ENCODE assay signal across 16 cellular contexts in genomic region chr17:40517981-40518380, GRCh38. TPM values are rescaled to one million over a fixed set of nuclear protein-coding genes. Genes with fewer than 3 reads are reported as not detected.
DNase-seq lines count a peak whose midpoint lies in the region; ATAC-seq, FAIRE-seq and TF ChIP-seq lines count a peak whose summit lies in the region.
"Had no signal": no experiment of that assay in that cellular context is flagged by ENCODE, and none has a peak within 500 bp of the region (broad histone marks: within the 10 kb centered on the region; RNA-seq: fewer than 3 reads in every experiment).

No MANE protein-coding gene starts in this region.

- H3K79me1 ChIP-seq in H1 (ENCODE audit: low read depth, low read length), result no peaks in the 10 kb centered on the region

- CTCF ChIA-PET in H1 (lab: Charles Lee; ENCODE audit: partially characterized antibody), result interaction anchor here (0.8 to 3.3 kb wide), 7 partner anchors 14 to 101 kb away, joined by 3 to 13 read pairs (median 7); partner anchors contain the start of gene TNS4

- H3K4me3 ChIP-seq in H1 (ENCODE audit: extremely low read depth in 1 of 4, insufficient read depth in 2 of 4, low read depth in 3 of 4, low read length in 4 of 4) (no peak overlapping the region), spleen (no peak overlapping the region)
- H3K4me3 ChIP-seq: left ventricle myocardium inferior had no signal

- H3K27ac ChIP-seq in H1 (ENCODE audit: low read depth, low read length), result no peak overlapping the region
- H3K27ac ChIP-seq in spleen, result no peak overlapping the region
- H3K27ac ChIP-seq: left ventricle myocardium inferior had no signal

- H3K9me3 ChIP-seq in T-helper 17 cell (ENCODE audit: control insufficient read depth, low read length, poor library complexity, severe bottlenecking), result no peaks in the 10 kb centered on the region
- H3K9me3 ChIP-seq in H1 (ENCODE audit: insufficient read depth in 2 of 2, low read depth in 1 of 2, low read length in 1 of 2), result no peaks in the 10 kb centered on the region
- no peaks in the 10 kb centered on the region for H3K9me3 ChIP-seq in spleen
- H3K9me3 ChIP-seq: left ventricle myocardium inferior had no signal

- no peak for TF ChIP-seq EP300 in H1 (IDR thresholded peaks at IDR 0.05; ENCODE audit: borderline replicate concordance in 1 of 2, low read depth in 2 of 2, low read length in 2 of 2)

- peaks cover 52% of the 10 kb centered on the region for H3K4me1 Mint-ChIP-seq in T-helper 17 cell

- intact Hi-C loops in spleen (cut with DNase I; ENCODE audit: low total_unique reads), result no loop called here

- TF ChIP-seq RAD21 in H1 (IDR thresholded peaks at IDR 0.05 in 1 of 2, conservative IDR thresholded peaks at IDR 0.05 in 1 of 2; ENCODE audit: low read depth in 2 of 2, low read length in 2 of 2), result no peak

- H3K9ac ChIP-seq in H1 (replicated peaks in 1 of 4; ENCODE audit: extremely low read depth in 1 of 4, low read depth in 3 of 4, low read length in 3 of 4), result no peak overlapping the region

- H3K23me2 ChIP-seq in H1 (ENCODE audit: low read depth, low read length), result no peaks in the 10 kb centered on the region; the same call in 1 of the 2 replicates

- H3K14ac ChIP-seq in H1 (ENCODE audit: insufficient read length), result no peak overlapping the region

- FAIRE-seq in H1 (lab: Jason Lieb, UNC), result no peak
- FAIRE-seq: GM19239 had no signal

- DNase-seq in activated effector memory CD4-positive, alpha-beta T cell treated with anti-CD3 and anti-CD28 coated beads, Interleukin-2, amount 50 U/mL, for 16 hours, result peak; percentile 24
- DNase-seq in activated effector memory CD4-positive, alpha-beta T cell treated with Interleukin-2 at 50 U/mL for 16 hours, result no peak
- DNase-seq in T-helper 17 cell (no peak), H1 (ENCODE audit: low read depth in 1 of 2, low spot score in 2 of 2) (no peak), spleen (peak; percentile 33), DMS 273 treated with DMSO at 0.1 percent for 48 hours (lab: John Stamatoyannopoulos, UW) (no peak)
- no peak for DNase-seq in effector CD4-positive, alpha-beta T cell
- DNase-seq: DMS79 treated with DMSO at 0.1 percent for 48 hours, GOT3, left ventricle myocardium inferior, NCI-H1048, NCI-H446 treated with DMSO at 0.1 percent for 48 hours had no signal

- peak overlapping the region; percentile 2 for H4K91ac ChIP-seq in H1 (replicated peaks; ENCODE audit: insufficient read length, low read length)

- H3K27ac Mint-ChIP-seq in T-helper 17 cell, result peak overlapping the region; percentile 32

- POLR2A ChIA-PET in H1 (lab: Charles Lee; ENCODE audit: partially characterized antibody), result interaction anchor here (0.6 to 1.3 kb wide), 5 partner anchors 10 to 1147 kb away, joined by 3 to 4 read pairs (median 3); no protein-coding TSS in a partner anchor

- no peak for TF ChIP-seq CTCF in H1 (IDR thresholded peaks at IDR 0.05; ENCODE audit: control extremely low read depth in 1 of 3, insufficient read depth in 1 of 3, low read depth in 1 of 3, low read length in 3 of 3)
- TF ChIP-seq CTCF in spleen (IDR thresholded peaks at IDR 0.05 in 8 of 11, conservative IDR thresholded peaks at IDR 0.05 in 3 of 11), result no peak

- H4K20me1 ChIP-seq in H1 (replicated peaks in 1 of 2; ENCODE audit: control insufficient read depth in 1 of 2, insufficient read depth in 2 of 2, low read length in 2 of 2), result no peaks in the 10 kb centered on the region

- H3K4me1 ChIP-seq in H1 (replicated peaks in 1 of 4; ENCODE audit: control insufficient read depth in 3 of 4, insufficient read depth in 4 of 4, low read length in 3 of 4) (peaks cover 0 to 10% (median 2%) of the 10 kb centered on the region in 4 experiments; a peak in 5 of 7 replicates), spleen (peaks cover 25 to 73% (median 39%) of the 10 kb centered on the region in 6 donors)

- no peaks in the 10 kb centered on the region for H3K27me3 ChIP-seq in H1 (replicated peaks in 1 of 4; ENCODE audit: control insufficient read depth in 3 of 4, extremely low read depth in 1 of 4, insufficient read depth in 3 of 4, low read length in 3 of 4)
- peaks cover 0 to 5% (median 0%) of the 10 kb centered on the region in 7 donors for H3K27me3 ChIP-seq in spleen (replicated peaks in 1 of 7)

- no peak overlapping the region for H3K56ac ChIP-seq in H1 (replicated peaks; ENCODE audit: insufficient read length, low read depth, low read length)

- H3K27me3 Mint-ChIP-seq in T-helper 17 cell, result no peaks in the 10 kb centered on the region

- H2BK120ac ChIP-seq in H1 (replicated peaks; ENCODE audit: low read depth, low read length), result no peak overlapping the region

- H3K4me2 ChIP-seq in H1 (ENCODE audit: insufficient read depth in 1 of 2, low read depth in 2 of 2, low read length in 2 of 2), result no peak overlapping the region

- TF ChIP-seq POLR2A in H1 (IDR thresholded peaks at IDR 0.05; ENCODE audit: control extremely low read depth in 1 of 2, low read depth in 2 of 2, low read length in 2 of 2) (no peak), spleen (IDR thresholded peaks at IDR 0.05) (no peak)

- H2BK5ac ChIP-seq in H1 (ENCODE audit: low read depth, low read length), result no peak overlapping the region

- no peak overlapping the region for H2BK15ac ChIP-seq in H1 (ENCODE audit: low read length)

- ATAC-seq in T-helper 17 cell (no peak), GM21367 (IDR thresholded peaks at IDR 0.05; ENCODE audit: unreplicated experiment) (no peak)

- H3K23ac ChIP-seq in H1 (ENCODE audit: insufficient read length), result no peak overlapping the region

- peak overlapping the region; percentile 75 for H3K4me3 Mint-ChIP-seq in T-helper 17 cell

- H2BK12ac ChIP-seq in H1 (ENCODE audit: low read depth, low read length), result peak overlapping the region; percentile 10; the same call in 1 of the 2 replicates

- no peak overlapping the region for H4K8ac ChIP-seq in H1 (ENCODE audit: extremely low read depth, insufficient read depth, low read length)

- H3K36me3 ChIP-seq in H1 (ENCODE audit: control insufficient read depth in 2 of 4, insufficient read depth in 4 of 4, low read length in 3 of 4) (no peaks in the 10 kb centered on the region), spleen (no peaks in the 10 kb centered on the region)
- H3K36me3 ChIP-seq: left ventricle myocardium inferior had no signal

- no peak overlapping the region for H4K5ac ChIP-seq in H1 (ENCODE audit: insufficient read length, low read depth, low read length)

- H2BK20ac ChIP-seq in H1 (ENCODE audit: low read length), result no peak overlapping the region

- peak overlapping the region; percentile 4; the same call in 1 of the 2 replicates for H3K18ac ChIP-seq in H1 (ENCODE audit: extremely low read depth, low read length)

- 88% methylated on average over 4 of the region's 4 CpGs; no CpG with 5 or more reads in 1 of the 2 experiments for WGBS in H1 (ENCODE audit: extremely low coverage in 1 of 2, insufficient coverage in 1 of 2, insufficient read length in 1 of 2, insufficient replicate concordance in 2 of 2, low coverage in 1 of 2, low lambda C conversion rate in 2 of 2, missing lambda C conversion rate in 1 of 2), 2 experiments
- 72 to 88% (median 81%) methylated on average over 4 of the region's 4 CpGs for WGBS in spleen, 5 donors

- no peaks in the 10 kb centered on the region for H3K36me3 Mint-ChIP-seq in T-helper 17 cell (ENCODE audit: low read depth)

- H3K79me2 ChIP-seq in H1 (ENCODE audit: control insufficient read depth in 1 of 2, insufficient read depth in 2 of 2, low read length in 2 of 2), result no peaks in the 10 kb centered on the region

- 0 out of 2 replicates have a peak overlapping the region, but pooled peaks have one; percentile 9 for H2AFZ ChIP-seq in H1 (ENCODE audit: low read length)

- no peak overlapping the region for H3K4ac ChIP-seq in H1 (replicated peaks; ENCODE audit: insufficient read length, low read depth, low read length)

- H2AK5ac ChIP-seq in H1 (ENCODE audit: low read depth, low read length), result no peak overlapping the region

TF ChIP-seq in H1, 55 proteins besides CTCF, POLR2A, EP300 and RAD21:
- no peak for TF ChIP-seq MAX (IDR thresholded peaks at IDR 0.05)
- no peak for TF ChIP-seq NANOG (IDR thresholded peaks at IDR 0.05; ENCODE audit: insufficient read depth, low read depth, low read length, poor library complexity, severe bottlenecking)
- TF ChIP-seq KDM4A (IDR thresholded peaks at IDR 0.05; ENCODE audit: low read depth, low read length, severe bottlenecking), result no peak
- no peak for TF ChIP-seq CREB1 (IDR thresholded peaks at IDR 0.05)
- TF ChIP-seq GABPA (IDR thresholded peaks at IDR 0.05; ENCODE audit: borderline replicate concordance, insufficient read depth, low read length), result no peak
- TF ChIP-seq HDAC2 (IDR thresholded peaks at IDR 0.05; ENCODE audit: borderline replicate concordance in 1 of 2, low read depth in 2 of 2, low read length in 2 of 2), result no peak
TF ChIP-seq in H1: peak in this region for 0.

RNA-seq across cellular contexts. Expression of gene TNS4, which starts 16.6 kb away (rescaled TPM):
- total RNA-seq in T-helper 17 cell (1 to 10 TPM in 1 of 2 donors, under 1 TPM in 1; 0.77 to 1.7 TPM), spleen (1 to 10 TPM in 1 of 7 donors, under 1 TPM in 5, not detected in 1; 0.14 to 1.3 (median 0.41) TPM)
- 0.20 and 0.80 TPM in 2 replicates for total RNA-seq in H1 (2021; fragmentation: NEBNext Ultra II Directional; extraction: Animal tissue kit (Norgen Biotek cat#: 25700))
- polyA plus RNA-seq in H1 (2011; rRNA removed) (0.21 and 0.39 TPM in 2 replicates), spleen (under 1 TPM; 0.15 to 0.45 (median 0.21) TPM)
- polyA plus RNA-seq in H1 (2011; cell fraction: cytosol; rRNA removed), result 0.49 TPM
- 0.54 TPM for polyA plus RNA-seq in H1 (2011; cell fraction: nucleus; rRNA removed)
- 0.21 to 0.76 TPM (median 0.30 TPM) in 4 replicates for polyA plus RNA-seq in H1 (2012, experiment 1 of 2)
- polyA plus RNA-seq in H1 (2012, experiment 2 of 2), result 0.10 TPM
- polyA plus RNA-seq in H1 (2013, experiment 1 of 2), result 0.39 TPM
- 0.63 TPM for polyA plus RNA-seq in H1 (2013, experiment 2 of 2)
- 0.60 and 0.66 TPM in 2 replicates for polyA minus RNA-seq in H1 (2011; rRNA and poly(A)+ RNA removed)
- polyA minus RNA-seq in H1 (2011; cell fraction: cytosol; rRNA and poly(A)+ RNA removed), result not detected
- 0.90 TPM for polyA minus RNA-seq in H1 (2011; cell fraction: nucleus; rRNA and poly(A)+ RNA removed)
- total RNA-seq: epithelial cell of proximal tubule, left ventricle myocardium inferior, RPMI7951 had no signal

RNA-seq across cellular contexts. Expression of gene CCR7, which starts 47.3 kb away (rescaled TPM):
- total RNA-seq in T-helper 17 cell (100 to 1,000 TPM; 165 to 182 TPM), spleen (10 to 100 TPM; 31.9 to 77.4 (median 49.9) TPM)
- total RNA-seq in H1 (2021; fragmentation: NEBNext Ultra II Directional; extraction: Animal tissue kit (Norgen Biotek cat#: 25700)), result 0.17 TPM in 1 of 2 replicates, not detected in the other
- polyA plus RNA-seq in H1 (2011; rRNA removed) (0.12 and 0.28 TPM in 2 replicates), spleen (10 to 100 TPM; 29.0 to 79.1 (median 63.5) TPM)
- polyA plus RNA-seq in H1 (2011; cell fraction: cytosol; rRNA removed), result 0.16 TPM
- polyA plus RNA-seq in H1 (2011; cell fraction: nucleus; rRNA removed), result 0.27 TPM
- polyA plus RNA-seq in H1 (2012, experiment 1 of 2), result 0.11 to 0.33 TPM in 2 of 4 replicates, not detected in the others
- 0.14 TPM for polyA plus RNA-seq in H1 (2012, experiment 2 of 2)
- polyA plus RNA-seq in H1 (2013, experiment 1 of 2), result 0.30 TPM
- polyA plus RNA-seq in H1 (2013, experiment 2 of 2), result 0.24 TPM
- not detected in 2 replicates for polyA minus RNA-seq in H1 (2011; rRNA and poly(A)+ RNA removed)
- not detected for polyA minus RNA-seq in H1 (2011; cell fraction: cytosol; rRNA and poly(A)+ RNA removed)
- not detected for polyA minus RNA-seq in H1 (2011; cell fraction: nucleus; rRNA and poly(A)+ RNA removed)
- total RNA-seq: epithelial cell of proximal tubule, left ventricle myocardium inferior, RPMI7951 had no signal

Comparison
In these comparisons a context has a peak if more than half of its experiments do, and no peak if none do; other contexts are left out.
1. DNase-seq: peak in activated effector memory CD4-positive, alpha-beta T cell treated with anti-CD3 and anti-CD28 coated beads, Interleukin-2, amount 50 U/mL, for 16 hours (single experiment) and spleen (single experiment); none in activated effector memory CD4-positive, alpha-beta T cell treated with Interleukin-2 at 50 U/mL for 16 hours (single experiment), T-helper 17 cell (0 of 3), H1 (0 of 2), effector CD4-positive, alpha-beta T cell (single experiment) and DMS 273 treated with DMSO at 0.1 percent for 48 hours (single experiment).
2. RNA of gene CCR7, which starts 47.3 kb away (total RNA-seq): 165 to 182 TPM in T-helper 17 cell and 31.9 to 77.4 TPM in spleen; 0.17 TPM in H1; every median in the first group is over 10 times any median in the second.